Comparison of ENCODE assay signal across 17 cellular contexts in the genomic region with DNA sequence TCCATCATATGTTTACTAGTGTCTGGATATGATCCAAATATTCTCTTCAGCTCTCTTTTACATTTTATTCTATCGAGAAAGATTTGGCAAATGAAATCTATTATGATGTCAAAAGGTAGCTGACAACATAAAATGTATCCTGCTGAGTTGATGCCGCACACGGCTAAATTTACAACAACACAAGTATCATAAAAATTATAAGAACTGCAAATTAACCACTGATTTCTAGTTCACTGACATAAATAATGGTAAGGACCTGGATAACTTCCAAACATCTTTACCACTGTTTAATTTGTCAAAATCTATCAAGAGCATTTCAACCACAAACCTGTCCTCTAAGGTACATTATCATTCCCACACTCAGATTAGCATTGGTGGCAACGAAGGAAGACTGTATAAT.
A peak's percentile ranks its signal among the peaks of the same experiment; 100 is the strongest.
DNase-seq lines count a peak whose midpoint lies in the region; ATAC-seq and TF ChIP-seq lines count a peak whose summit lies in the region.
"Had no signal": no experiment of that assay in that cellular context is flagged by ENCODE, and none has a peak within 500 bp of the region (broad histone marks: within the 10 kb centered on the region; RNA-seq: fewer than 3 reads in every experiment).

No MANE protein-coding gene starts in this region.

- no peak for TF ChIP-seq CTCF in neural progenitor cell (IDR thresholded peaks at IDR 0.05)

- no peaks in the 10 kb centered on the region for H3F3A ChIP-seq in neural progenitor cell (ENCODE audit: low read depth)

- H3K27ac Mint-ChIP-seq in T-cell: peak overlapping the region; percentile 25 to 50
- H3K27ac Mint-ChIP-seq in neural progenitor cell: no peak overlapping the region
- H3K27ac Mint-ChIP-seq: B cell had no signal

- no peaks in the 10 kb centered on the region for H3K79me2 ChIP-seq in neural progenitor cell (ENCODE audit: low read depth)

- H3K27ac ChIP-seq in neural progenitor cell: no peak overlapping the region

- CTCF ChIA-PET in HEK293T (lab: Yijun Ruan, JAX) (no interaction called here), T-cell (lab: Charles Lee) (no interaction called here)

- no peaks in the 10 kb centered on the region for H3K27me3 ChIP-seq in neural progenitor cell
- H3K27me3 ChIP-seq: MG63 had no signal

- no peaks in the 10 kb centered on the region for H3K9me3 ChIP-seq in neural progenitor cell (ENCODE audit: low read depth)
- H3K9me3 ChIP-seq: MG63 had no signal

- peaks cover 15% of the 10 kb centered on the region for H3K4me1 ChIP-seq in neural progenitor cell

- H3K4me2 ChIP-seq in neural progenitor cell: peak overlapping the region; percentile 33

- DNase-seq in DMS79 (lab: John Stamatoyannopoulos, UW) (peak; percentile 61), HEK293T (ENCODE audit: extremely low spot score) (no peak), T-cell (no peak), neural progenitor cell (ENCODE audit: low spot score) (no peak), KG1 (lab: John Stamatoyannopoulos, UW) (no peak), NOMO-1 treated with dmso at 0.1 percent for 144 hours (lab: John Stamatoyannopoulos, UW; ENCODE audit: unreplicated experiment) (no peak)
- DNase-seq: CD4-positive, CD25-positive, alpha-beta regulatory T cell; H7; Karpas-422; MG63; NCI-H1092 treated with DMSO at 0.1 percent for 48 hours; NCI-H1930; NCI-H2171 treated with DMSO at 0.1 percent for 48 hours; NCI-H446 treated with DMSO at 0.1 percent for 48 hours; SHP77 had no signal

- no peaks in the 10 kb centered on the region for H3K27me3 Mint-ChIP-seq in T-cell
- no peaks in the 10 kb centered on the region for H3K27me3 Mint-ChIP-seq in neural progenitor cell (ENCODE audit: insufficient read depth, low read depth)
- H3K27me3 Mint-ChIP-seq: B cell; CD4-positive, CD25-positive, alpha-beta regulatory T cell had no signal

- H2AFZ ChIP-seq in neural progenitor cell (replicated peaks): no peak overlapping the region

- no peaks in the 10 kb centered on the region for H3K36me3 ChIP-seq in neural progenitor cell
- H3K36me3 ChIP-seq: MG63 had no signal

- ATAC-seq in T-cell (replicated peaks in 1 of 4) (no peak), GM21529 (IDR thresholded peaks at IDR 0.05; ENCODE audit: unreplicated experiment) (no peak)

- H3K4me1 Mint-ChIP-seq in T-cell: peaks cover 43 to 60% (median 52%) of the 10 kb centered on the region in 3 donors
- H3K4me1 Mint-ChIP-seq in neural progenitor cell: peaks cover 8% of the 10 kb centered on the region

- POLR2A ChIA-PET in HEK293T (lab: Yijun Ruan, JAX) (no interaction called here), T-cell (lab: Charles Lee) (no interaction called here)

- H3K4me3 Mint-ChIP-seq in T-cell (no peak overlapping the region), neural progenitor cell (no peak overlapping the region)
- H3K4me3 Mint-ChIP-seq: B cell; CD4-positive, CD25-positive, alpha-beta regulatory T cell had no signal

- H4K20me1 ChIP-seq in neural progenitor cell (ENCODE audit: low read depth): no peaks in the 10 kb centered on the region

- no peak overlapping the region for H3K4me3 ChIP-seq in neural progenitor cell
- H3K4me3 ChIP-seq: MG63 had no signal

- peaks cover 43% of the 10 kb centered on the region for H3K36me3 Mint-ChIP-seq in T-cell
- H3K36me3 Mint-ChIP-seq in neural progenitor cell: peaks cover 11% of the 10 kb centered on the region

- peaks cover 0 to 8% (median 0%) of the 10 kb centered on the region in 3 donors for H3K9me3 Mint-ChIP-seq in T-cell
- H3K9me3 Mint-ChIP-seq in neural progenitor cell: peaks cover 7% of the 10 kb centered on the region

- H3K9ac ChIP-seq in neural progenitor cell: no peak overlapping the region

TF ChIP-seq in HEK293T, 16 proteins besides CTCF, POLR2A, EP300 and RAD21:
- TF ChIP-seq ELF4 (IDR thresholded peaks at IDR 0.05) (no peak), CTBP1 (IDR thresholded peaks at IDR 0.05; ENCODE audit: borderline replicate concordance) (0 out of 2 replicates have a peak, but pooled peaks have one; percentile 27)
- TF ChIP-seq, protein P1, sequence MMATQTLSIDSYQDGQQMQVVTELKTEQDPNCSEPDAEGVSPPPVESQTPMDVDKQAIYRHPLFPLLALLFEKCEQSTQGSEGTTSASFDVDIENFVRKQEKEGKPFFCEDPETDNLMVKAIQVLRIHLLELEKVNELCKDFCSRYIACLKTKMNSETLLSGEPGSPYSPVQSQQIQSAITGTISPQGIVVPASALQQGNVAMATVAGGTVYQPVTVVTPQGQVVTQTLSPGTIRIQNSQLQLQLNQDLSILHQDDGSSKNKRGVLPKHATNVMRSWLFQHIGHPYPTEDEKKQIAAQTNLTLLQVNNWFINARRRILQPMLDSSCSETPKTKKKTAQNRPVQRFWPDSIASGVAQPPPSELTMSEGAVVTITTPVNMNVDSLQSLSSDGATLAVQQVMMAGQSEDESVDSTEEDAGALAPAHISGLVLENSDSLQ (IDR thresholded peaks at IDR 0.05): peak; percentile 78
